ENCODE assay signal across 8 cellular contexts in the genomic region with DNA sequence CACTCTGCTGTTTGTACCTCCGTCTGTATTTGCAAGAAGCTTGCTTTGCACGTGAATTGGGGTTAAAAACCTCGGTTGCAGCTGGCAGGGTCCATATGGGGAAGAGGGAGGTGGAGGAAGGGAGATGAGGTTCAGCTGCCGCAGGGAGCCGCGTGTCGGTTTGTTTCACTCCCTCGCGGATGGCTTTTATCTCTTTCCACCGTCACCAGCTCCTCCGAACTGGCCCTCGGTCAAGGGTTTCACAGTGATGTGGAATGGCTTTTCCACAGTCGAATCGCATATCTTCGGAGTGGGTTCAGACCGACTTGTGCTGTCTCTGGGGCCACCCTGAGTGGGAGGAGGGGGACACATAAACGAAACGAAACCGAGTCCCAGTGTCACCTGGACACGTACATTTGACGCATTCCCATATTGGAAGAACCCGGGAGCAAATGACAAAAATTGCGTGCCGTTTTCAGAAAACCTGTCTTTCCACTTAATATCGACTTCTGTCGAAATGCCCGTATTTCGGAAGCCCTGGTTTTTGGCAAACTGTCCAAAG. TPM values are rescaled to one million over a fixed set of nuclear protein-coding genes. Genes with fewer than 3 reads are reported as not detected.
DNase-seq lines count a peak whose midpoint lies in the region; ATAC-seq and TF ChIP-seq lines count a peak whose summit lies in the region.

No MANE protein-coding gene starts in this region.

- H3K36me3 ChIP-seq in HUES48 (ENCODE audit: control insufficient read depth, insufficient read depth, low read length), result peaks cover 36% of the 10 kb centered on the region

- no peak for TF ChIP-seq CTCF in Calu3 (IDR thresholded peaks at IDR 0.05; ENCODE audit: unreplicated experiment)

- intact Hi-C loops in Calu3 (cut with micrococcal nuclease; ENCODE audit: unreplicated experiment) (loop anchor here (2.0 to 5.0 kb wide), 3 partner anchors 49 to 216 kb away; partner anchors contain the start of gene LAMP2), left colon (cut with DNase I, micrococcal nuclease) (no loop called here)

- no peaks in the 10 kb centered on the region for H3K9me3 Mint-ChIP-seq in Calu3 (ENCODE audit: low read depth, unreplicated experiment)
- no peaks in the 10 kb centered on the region for H3K9me3 Mint-ChIP-seq in T-helper 1 cell treated with Interleukin-12 subunit alpha and Interleukin-12 subunit beta and Interleukin-4 antibody, amounts not matched to agents 30 μg/mL and 1 μg/mL, for 36 hours

- H3K9ac ChIP-seq in HUES48 (ENCODE audit: low read depth, low read length), result peak overlapping the region; percentile 82

- CTCF ChIA-PET in Calu3 (lab: Charles Lee), result interaction anchor here (1.0 to 1.7 kb wide), 2 partner anchors 38 to 57 kb away, joined by 4 read pairs; no protein-coding TSS in a partner anchor

- peak overlapping the region; percentile 86 for H3K27ac ChIP-seq in HUES48 (ENCODE audit: low read depth, low read length)

- H3K27ac Mint-ChIP-seq in Calu3 (ENCODE audit: unreplicated experiment), result peak overlapping the region; percentile 99
- peak overlapping the region; percentile 85 for H3K27ac Mint-ChIP-seq in T-helper 1 cell treated with Interleukin-12 subunit alpha and Interleukin-12 subunit beta and Interleukin-4 antibody, amounts not matched to agents 30 μg/mL and 1 μg/mL, for 36 hours

- peaks cover 18% of the 10 kb centered on the region for H3K36me3 Mint-ChIP-seq in Calu3 (ENCODE audit: insufficient read depth, unreplicated experiment)
- peaks cover 22% of the 10 kb centered on the region for H3K36me3 Mint-ChIP-seq in T-helper 1 cell treated with Interleukin-12 subunit alpha and Interleukin-12 subunit beta and Interleukin-4 antibody, amounts not matched to agents 30 μg/mL and 1 μg/mL, for 36 hours (ENCODE audit: low read depth)

- H3K4me3 ChIP-seq in HUES48 (ENCODE audit: low read depth, low read length), result peak overlapping the region; percentile 76

- H3K9me3 ChIP-seq in HUES48 (ENCODE audit: control insufficient read depth, insufficient read depth, low read length), result no peaks in the 10 kb centered on the region

- H3K4me1 ChIP-seq in HUES48 (ENCODE audit: control insufficient read depth, insufficient read depth, low read length), result peaks cover 7% of the 10 kb centered on the region

- no peaks in the 10 kb centered on the region for H3K4me1 Mint-ChIP-seq in Calu3 (ENCODE audit: low read depth, unreplicated experiment)
- H3K4me1 Mint-ChIP-seq in T-helper 1 cell treated with Interleukin-12 subunit alpha and Interleukin-12 subunit beta and Interleukin-4 antibody, amounts not matched to agents 30 μg/mL and 1 μg/mL, for 36 hours (ENCODE audit: low read depth), result peaks cover 22% of the 10 kb centered on the region

- TSS peak; percentile 57 for BruUV-seq in Calu3 (replicated peaks; lab: Mats Ljungman, UMichigan)

- DNase-seq in Calu3 (peak; percentile 21), cerebellar cortex (ENCODE audit: low spot score) (peak; percentile 22), left colon (peak; percentile 26 to 38)
- peak; percentile 1 to 10 for DNase-seq in stimulated activated CD4-positive, alpha-beta T cell treated with anti-CD3 and anti-CD28 coated beads, Interleukin-4, amount 100 ng/mL, for 48 hours (ENCODE audit: low read depth in 2 of 2)

- H3K27me3 Mint-ChIP-seq in Calu3 (ENCODE audit: unreplicated experiment), result no peaks in the 10 kb centered on the region
- H3K27me3 Mint-ChIP-seq in T-helper 1 cell treated with Interleukin-12 subunit alpha and Interleukin-12 subunit beta and Interleukin-4 antibody, amounts not matched to agents 30 μg/mL and 1 μg/mL, for 36 hours (ENCODE audit: low read depth), result peaks cover 5% of the 10 kb centered on the region

- peaks cover 29% of the 10 kb centered on the region for H3K27me3 ChIP-seq in HUES48 (ENCODE audit: control insufficient read depth, insufficient read depth, low read length)

- peak; percentile 54 for ATAC-seq in left colon
- ATAC-seq in GM19397 (IDR thresholded peaks at IDR 0.05; ENCODE audit: unreplicated experiment), result no peak
- ATAC-seq in HG03280 (IDR thresholded peaks at IDR 0.05; ENCODE audit: unreplicated experiment), result no peak

- peak overlapping the region; percentile 100 for H3K4me3 Mint-ChIP-seq in Calu3 (ENCODE audit: low read depth, unreplicated experiment)
- peak overlapping the region; percentile 95 for H3K4me3 Mint-ChIP-seq in T-helper 1 cell treated with Interleukin-12 subunit alpha and Interleukin-12 subunit beta and Interleukin-4 antibody, amounts not matched to agents 30 μg/mL and 1 μg/mL, for 36 hours

RNA-seq across cellular contexts. Expression of gene ZBTB33, which starts 0.9 kb away (rescaled TPM):
- total RNA-seq in Calu3 (2022), result 22.7 and 24.9 TPM in 2 replicates
- total RNA-seq in left colon, result 10 to 100 TPM in 1 of 2 donors, 1 to 10 TPM in 1; 9.3 to 13.4 TPM

RNA-seq across cellular contexts. Expression of gene TMEM255A, which starts 59.7 kb away (rescaled TPM):
- total RNA-seq in Calu3 (2022) (not detected in 2 replicates), left colon (1 to 10 TPM in 1 of 2 donors, under 1 TPM in 1; 0.67 to 2.5 TPM)
